20 cellular contexts compared by ENCODE assay signal in genomic region chr17:19401321-19402010, GRCh38. TPM values are rescaled to one million over a fixed set of nuclear protein-coding genes. Genes with fewer than 3 reads are reported as not detected.
DNase-seq lines count a peak whose midpoint lies in the region; ATAC-seq and TF ChIP-seq lines count a peak whose summit lies in the region.
"Had no signal": no experiment of that assay in that cellular context is flagged by ENCODE, and none has a peak within 500 bp of the region (broad histone marks: within the 10 kb centered on the region; RNA-seq: fewer than 3 reads in every experiment).

No MANE protein-coding gene starts in this region.

- H3K27ac ChIP-seq in mucosa of rectum (ENCODE audit: low read depth in 2 of 2, low read length in 2 of 2) (peak overlapping the region; percentile 45 to 72), transverse colon (peak overlapping the region; percentile 31 to 67 (median 42))
- H3K27ac ChIP-seq in effector memory CD4-positive, alpha-beta T cell (ENCODE audit: insufficient read depth, low read length, poor library complexity, severe bottlenecking) = no peak overlapping the region
- H3K27ac ChIP-seq: 22Rv1, HL-60 had no signal

- ATAC-seq in activated CD8-positive, alpha-beta T cell treated with anti-CD3 and anti-CD28 coated beads for 36 hours = no peak
- ATAC-seq: HCT116 had no signal

- H3K27me3 ChIP-seq in mucosa of rectum (ENCODE audit: control insufficient read depth in 2 of 2, insufficient read depth in 2 of 2, low read length in 2 of 2) (peaks cover 0 to 3% of the 10 kb centered on the region in 2 donors), transverse colon (no peaks in the 10 kb centered on the region)
- H3K27me3 ChIP-seq in effector memory CD4-positive, alpha-beta T cell (replicated peaks; ENCODE audit: control insufficient read depth, insufficient read depth, low read length, poor library complexity, severe bottlenecking) = no peaks in the 10 kb centered on the region
- H3K27me3 ChIP-seq: BE2C had no signal

- no peak overlapping the region for H3K4me3 ChIP-seq in mucosa of rectum (ENCODE audit: low read length in 2 of 2)
- no peak overlapping the region for H3K4me3 ChIP-seq in transverse colon
- H3K4me3 ChIP-seq in effector memory CD4-positive, alpha-beta T cell (ENCODE audit: insufficient read depth, low read depth, low read length, poor library complexity, severe bottlenecking) = no peak overlapping the region

- H3K9me3 ChIP-seq in mucosa of rectum (ENCODE audit: control insufficient read depth in 2 of 2, low read length in 2 of 2) (no peaks in the 10 kb centered on the region), transverse colon (no peaks in the 10 kb centered on the region)
- no peaks in the 10 kb centered on the region for H3K9me3 ChIP-seq in effector memory CD4-positive, alpha-beta T cell (ENCODE audit: control insufficient read depth, low read length)
- H3K9me3 ChIP-seq: BE2C had no signal

- no peak overlapping the region for H3K4me3 Mint-ChIP-seq in activated CD8-positive, alpha-beta T cell treated with anti-CD3 and anti-CD28 coated beads for 36 hours
- H3K4me3 Mint-ChIP-seq in osteocyte (ENCODE audit: unreplicated experiment) = no peak overlapping the region
- H3K4me3 Mint-ChIP-seq: CD4-positive, alpha-beta memory T cell had no signal

- H3K36me3 Mint-ChIP-seq in activated CD8-positive, alpha-beta T cell treated with anti-CD3 and anti-CD28 coated beads for 36 hours (ENCODE audit: low read depth) = no peaks in the 10 kb centered on the region
- no peaks in the 10 kb centered on the region for H3K36me3 Mint-ChIP-seq in osteocyte (ENCODE audit: unreplicated experiment)
- H3K36me3 Mint-ChIP-seq: CD4-positive, alpha-beta memory T cell had no signal

- WGBS in transverse colon (ENCODE audit: low coverage in 1 of 2), 2 donors = 40 to 64% methylated on average over 4 to 8 of the region's 8 CpGs

- no peak for TF ChIP-seq CTCF in transverse colon (IDR thresholded peaks at IDR 0.05)
- no peak for TF ChIP-seq CTCF in activated CD8-positive, alpha-beta T cell treated with anti-CD3 and anti-CD28 coated beads for 36 hours (IDR thresholded peaks at IDR 0.05)
- TF ChIP-seq CTCF in osteocyte (IDR thresholded peaks at IDR 0.05) = no peak

- H3K27me3 Mint-ChIP-seq in activated CD8-positive, alpha-beta T cell treated with anti-CD3 and anti-CD28 coated beads for 36 hours = no peaks in the 10 kb centered on the region
- H3K27me3 Mint-ChIP-seq in osteocyte (ENCODE audit: unreplicated experiment) = peaks cover 4% of the 10 kb centered on the region

- H3K27ac Mint-ChIP-seq in activated CD8-positive, alpha-beta T cell treated with anti-CD3 and anti-CD28 coated beads for 36 hours = no peak overlapping the region
- H3K27ac Mint-ChIP-seq in osteocyte (ENCODE audit: unreplicated experiment) = no peak overlapping the region
- H3K27ac Mint-ChIP-seq: CD4-positive, alpha-beta memory T cell had no signal

- peaks cover 36 to 38% of the 10 kb centered on the region in 2 donors for H3K4me1 ChIP-seq in mucosa of rectum (ENCODE audit: control insufficient read depth in 2 of 2, insufficient read depth in 2 of 2, low read length in 2 of 2)
- peaks cover 27 to 56% (median 36%) of the 10 kb centered on the region in 4 donors for H3K4me1 ChIP-seq in transverse colon
- H3K4me1 ChIP-seq in effector memory CD4-positive, alpha-beta T cell (ENCODE audit: control insufficient read depth, insufficient read depth, low read length, poor library complexity, severe bottlenecking) = no peaks in the 10 kb centered on the region
- H3K4me1 ChIP-seq: BE2C had no signal

- in situ Hi-C loops in transverse colon (cut with MboI; ENCODE audit: low pct_ligation_motif_present in 1 of 4, low pct_unique_long_range_greater_than_20kb in 1 of 4, low sequenced_read_pairs in 3 of 4) = no loop called here

- TF ChIP-seq EP300 in transverse colon (IDR thresholded peaks at IDR 0.05; ENCODE audit: low read depth) = no peak

- CTCF ChIA-PET in activated CD8-positive, alpha-beta T cell treated with anti-CD3 and anti-CD28 coated beads for 36 hours (lab: Charles Lee) = interaction anchor here (1.1 to 1.5 kb wide), 3 partner anchors 38 to 46 kb away, joined by 3 to 4 read pairs (median 3); partner anchors contain the start of gene B9D1

- DNase-seq in NCI-H82 (lab: John Stamatoyannopoulos, UW) (peak; percentile 33), NCI-H82 treated with DMSO at 0.1 percent for 48 hours (lab: John Stamatoyannopoulos, UW; ENCODE audit: unreplicated experiment) (no peak), cardiac septum (ENCODE audit: low spot score) (peak; percentile 44), transverse colon (peak; percentile 69), osteocyte (ENCODE audit: extremely low spot score, unreplicated experiment) (no peak)
- no peak for DNase-seq in activated CD8-positive, alpha-beta T cell treated with anti-CD3 and anti-CD28 coated beads for 36 hours
- no peak for DNase-seq in effector memory CD4-positive, alpha-beta T cell
- DNase-seq: BE2C; CD4-positive, alpha-beta memory T cell; DMS79; NCI-H187 treated with DMSO at 0.1 percent for 48 hours; NCI-H526 treated with DMSO at 0.1 percent for 48 hours; NK-92 treated with Interleukin-12 subunit alpha and Interleukin-12 subunit beta, amount 100 ng/mL, for 24 hours; OCI-M1; RPMI8226 had no signal

- POLR2A ChIA-PET in activated CD8-positive, alpha-beta T cell treated with anti-CD3 and anti-CD28 coated beads for 36 hours (lab: Charles Lee) = interaction anchor here (0.7 kb wide), 1 partner anchor 11 kb away, joined by 3 read pairs; no protein-coding TSS in a partner anchor

- intact Hi-C loops in cardiac septum (cut with DNase I) = no loop called here
- intact Hi-C loops in transverse colon (cut with DNase I; ENCODE audit: low total_unique reads) = no loop called here
- intact Hi-C loops in activated CD8-positive, alpha-beta T cell treated with anti-CD3 and anti-CD28 coated beads for 36 hours (cut with micrococcal nuclease) = no loop called here

- TF ChIP-seq POLR2A in transverse colon (IDR thresholded peaks at IDR 0.05) = no peak

- no peaks in the 10 kb centered on the region for H3K4me1 Mint-ChIP-seq in activated CD8-positive, alpha-beta T cell treated with anti-CD3 and anti-CD28 coated beads for 36 hours (ENCODE audit: low read depth)
- H3K4me1 Mint-ChIP-seq in osteocyte (ENCODE audit: unreplicated experiment) = peaks cover 12% of the 10 kb centered on the region
- H3K4me1 Mint-ChIP-seq: CD4-positive, alpha-beta memory T cell had no signal

- no peaks in the 10 kb centered on the region for H3K9me3 Mint-ChIP-seq in activated CD8-positive, alpha-beta T cell treated with anti-CD3 and anti-CD28 coated beads for 36 hours
- H3K9me3 Mint-ChIP-seq in osteocyte (ENCODE audit: unreplicated experiment) = no peaks in the 10 kb centered on the region
- H3K9me3 Mint-ChIP-seq: CD4-positive, alpha-beta memory T cell had no signal

- H3K36me3 ChIP-seq in mucosa of rectum (ENCODE audit: control insufficient read depth in 2 of 2, insufficient read depth in 2 of 2, low read length in 2 of 2) = no peaks in the 10 kb centered on the region
- no peaks in the 10 kb centered on the region for H3K36me3 ChIP-seq in transverse colon
- H3K36me3 ChIP-seq in effector memory CD4-positive, alpha-beta T cell (ENCODE audit: control insufficient read depth, insufficient read depth, low read length) = no peaks in the 10 kb centered on the region
- H3K36me3 ChIP-seq: BE2C had no signal

- peak overlapping the region in 1 of 2 donors; percentile 42 for H3K9ac ChIP-seq in mucosa of rectum (ENCODE audit: low read depth in 1 of 2, low read length in 2 of 2)

RNA-seq across cellular contexts. Expression of gene RNF112, which starts 9.6 kb away (rescaled TPM):
- 2.5 TPM for total RNA-seq in cardiac septum
- 1 to 10 TPM; 2.2 to 7.2 (median 3.9) TPM for total RNA-seq in transverse colon
- total RNA-seq in activated CD8-positive, alpha-beta T cell treated with anti-CD3 and anti-CD28 coated beads for 36 hours = under 1 TPM; 0.34 to 0.63 TPM
- total RNA-seq in osteocyte = 0.39 and 0.89 TPM in 2 replicates
- total RNA-seq: LHCN-M2 had no signal

RNA-seq across cellular contexts. Expression of gene MFAP4, which starts 14.5 kb away (rescaled TPM):
- total RNA-seq in cardiac septum (46.2 TPM), transverse colon (10 to 100 TPM; 39.7 to 67.3 (median 51.5) TPM), osteocyte (73.4 and 85.8 TPM in 2 replicates)
- under 1 TPM; 0.47 to 0.70 TPM for total RNA-seq in activated CD8-positive, alpha-beta T cell treated with anti-CD3 and anti-CD28 coated beads for 36 hours
- total RNA-seq: CD4-positive, alpha-beta memory T cell had no signal

RNA-seq across cellular contexts. Expression of gene MAPK7, which starts 23.2 kb away (rescaled TPM):
- total RNA-seq in cardiac septum = 17.5 TPM
- total RNA-seq in transverse colon = 100 to 1,000 TPM in 1 of 4 donors, 10 to 100 TPM in 3; 15.3 to 112 (median 48.3) TPM
- 10 to 100 TPM; 25.1 to 27.1 TPM for total RNA-seq in activated CD8-positive, alpha-beta T cell treated with anti-CD3 and anti-CD28 coated beads for 36 hours
- 33.9 and 37.1 TPM in 2 replicates for total RNA-seq in osteocyte

RNA-seq across cellular contexts. Expression of gene B9D1, which starts 38.9 kb away (rescaled TPM):
- 9.7 TPM for total RNA-seq in cardiac septum
- 10 to 100 TPM in 2 of 4 donors, 1 to 10 TPM in 2; 6.0 to 17.6 (median 9.5) TPM for total RNA-seq in transverse colon
- 1 to 10 TPM; 7.2 to 9.4 TPM for total RNA-seq in activated CD8-positive, alpha-beta T cell treated with anti-CD3 and anti-CD28 coated beads for 36 hours
- 15.8 and 16.5 TPM in 2 replicates for total RNA-seq in osteocyte

Comparison
In these comparisons a context has a peak if more than half of its experiments do, and no peak if none do; other contexts are left out.
1. DNase-seq: peak in NCI-H82 (single experiment), cardiac septum (single experiment) and transverse colon (single experiment); none in NCI-H82 treated with DMSO at 0.1 percent for 48 hours (single experiment), activated CD8-positive, alpha-beta T cell treated with anti-CD3 and anti-CD28 coated beads for 36 hours (single experiment), effector memory CD4-positive, alpha-beta T cell (0 of 3) and osteocyte (single experiment).
2. RNA of gene MFAP4, which starts 14.5 kb away (total RNA-seq): 73.4 to 85.8 TPM in osteocyte, 39.7 to 67.3 TPM in transverse colon and 46.2 TPM in cardiac septum (single experiment); 0.47 to 0.70 TPM in activated CD8-positive, alpha-beta T cell treated with anti-CD3 and anti-CD28 coated beads for 36 hours; every median in the first group is over 10 times any median in the second.